In the genomic region with DNA sequence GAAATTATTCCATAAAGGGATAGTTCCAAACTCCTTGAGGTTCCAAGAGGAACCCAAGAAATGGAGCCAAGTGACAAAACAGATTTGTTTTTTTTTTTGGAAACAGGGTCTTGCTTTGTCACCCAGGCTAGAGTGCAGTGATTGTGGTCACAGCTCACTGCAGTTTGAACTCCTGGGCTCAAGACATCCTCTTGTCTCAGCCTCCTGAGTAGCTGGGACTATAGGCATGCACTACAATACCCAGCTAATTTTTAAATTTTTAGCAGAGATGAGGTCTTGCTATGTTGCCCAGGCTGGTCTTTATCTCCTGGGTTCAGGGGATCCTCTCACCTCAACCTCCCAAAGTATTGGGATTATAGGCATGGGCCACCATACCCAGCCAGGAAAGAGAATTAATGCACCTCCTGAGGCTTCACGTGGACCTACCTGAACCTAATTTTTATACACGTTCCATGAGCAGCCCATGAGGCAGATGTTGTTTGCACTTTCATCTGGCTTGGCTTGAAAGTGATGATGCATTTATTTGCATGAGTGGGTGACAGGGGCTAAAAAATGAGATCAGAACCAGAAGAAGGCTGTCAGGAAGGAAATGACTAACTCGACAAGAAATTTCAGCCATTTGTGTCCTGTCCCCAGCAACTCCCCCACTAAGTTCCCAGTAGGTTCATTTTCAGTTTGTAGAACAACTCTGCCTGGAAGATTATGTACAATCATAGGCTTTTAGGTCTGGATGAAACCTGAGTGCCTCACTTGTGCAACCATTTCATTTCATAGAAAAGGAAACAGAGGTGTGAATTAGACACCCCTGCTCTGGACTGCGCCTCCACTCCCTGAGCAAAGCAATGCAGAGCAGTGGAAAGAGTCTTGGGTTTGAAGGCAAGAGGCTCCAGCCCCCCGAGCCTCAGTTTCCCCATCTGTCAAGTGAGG, we compare ENCODE assay signal across 8 cellular contexts. TPM values are rescaled to one million over a fixed set of nuclear protein-coding genes. Genes with fewer than 3 reads are reported as not detected.
A peak's percentile ranks its signal among the peaks of the same experiment; 100 is the strongest.
DNase-seq lines count a peak whose midpoint lies in the region; ATAC-seq and TF ChIP-seq lines count a peak whose summit lies in the region.

No MANE protein-coding gene starts in this region.

- H3K27me3 ChIP-seq in Karpas-422 (ENCODE audit: low read length) (no peaks in the 10 kb centered on the region), HAP-1 (ENCODE audit: low read depth) (peaks cover 26% of the 10 kb centered on the region), uterus (no peaks in the 10 kb centered on the region)

- peak; percentile 82 for ATAC-seq in GM21723 (IDR thresholded peaks at IDR 0.05; ENCODE audit: unreplicated experiment)
- ATAC-seq in activated naive CD8-positive, alpha-beta T cell treated with anti-CD3 and anti-CD28 coated beads, Interleukin-2, amount 50 U/mL, for 24 hours: peak; percentile 96

- no peaks in the 10 kb centered on the region for H3K9me3 Mint-ChIP-seq in activated naive CD8-positive, alpha-beta T cell treated with anti-CD3 and anti-CD28 coated beads, Interleukin-2, amount 50 U/mL, for 24 hours

- H3K27ac ChIP-seq in Karpas-422 (ENCODE audit: low read length): no peak overlapping the region
- H3K27ac ChIP-seq in uterus: no peak overlapping the region

- H3K4me1 Mint-ChIP-seq in activated naive CD8-positive, alpha-beta T cell treated with anti-CD3 and anti-CD28 coated beads, Interleukin-2, amount 50 U/mL, for 24 hours: peaks cover 47% of the 10 kb centered on the region

- DNase-seq in SIG-M5 treated with dmso at 0.1 percent for 504 hours (lab: John Stamatoyannopoulos, UW; ENCODE audit: unreplicated experiment) (peak; percentile 77), SIG-M5 (lab: John Stamatoyannopoulos, UW) (no peak), Karpas-422 (peak; percentile 41), HAP-1 (ENCODE audit: low spot score in 2 of 2) (no peak), uterus (no peak)
- DNase-seq in activated naive CD8-positive, alpha-beta T cell treated with anti-CD3 and anti-CD28 coated beads, Interleukin-2, amount 50 U/mL, for 24 hours: peak; percentile 30
- DNase-seq in stimulated activated CD4-positive, alpha-beta T cell treated with anti-CD3 and anti-CD28 coated beads, Interleukin-2, amount 100 ng/mL, for 4 hours (ENCODE audit: low read depth): peak; percentile 24

- no peaks in the 10 kb centered on the region for H4K20me1 ChIP-seq in Karpas-422 (ENCODE audit: insufficient read depth, low read depth, low read length)

- no peaks in the 10 kb centered on the region for H3K9me3 ChIP-seq in Karpas-422 (ENCODE audit: low read length)
- H3K9me3 ChIP-seq in HAP-1: no peaks in the 10 kb centered on the region
- no peaks in the 10 kb centered on the region for H3K9me3 ChIP-seq in uterus

- TF ChIP-seq POLR2A in uterus (IDR thresholded peaks at IDR 0.05): no peak

- no peaks in the 10 kb centered on the region for H3K36me3 Mint-ChIP-seq in activated naive CD8-positive, alpha-beta T cell treated with anti-CD3 and anti-CD28 coated beads, Interleukin-2, amount 50 U/mL, for 24 hours (ENCODE audit: low read depth)

- no peaks in the 10 kb centered on the region for H3K79me2 ChIP-seq in Karpas-422 (ENCODE audit: low read length)

- in situ Hi-C loops in HAP-1 (cut with MboI; ENCODE audit: low sequenced_read_pairs): no loop called here

- no peaks in the 10 kb centered on the region for H3K9me2 ChIP-seq in Karpas-422 (replicated peaks; ENCODE audit: insufficient read depth, low read length)

- 0 out of 2 replicates have a peak overlapping the region, but pooled peaks have one; percentile 7 for H3K9ac ChIP-seq in Karpas-422 (ENCODE audit: low read length)

- no peak for TF ChIP-seq CTCF in uterus (IDR thresholded peaks at IDR 0.05)

- H3K4me1 ChIP-seq in Karpas-422 (ENCODE audit: low read length) (peaks cover 14% of the 10 kb centered on the region), HAP-1 (no peaks in the 10 kb centered on the region), uterus (no peaks in the 10 kb centered on the region)

- no peak overlapping the region for H2AFZ ChIP-seq in Karpas-422 (ENCODE audit: low read length)

- peak overlapping the region; percentile 80 for H3K27ac Mint-ChIP-seq in activated naive CD8-positive, alpha-beta T cell treated with anti-CD3 and anti-CD28 coated beads, Interleukin-2, amount 50 U/mL, for 24 hours

- H3K4me2 ChIP-seq in Karpas-422 (ENCODE audit: low read depth, low read length, poor library complexity, severe bottlenecking): peak overlapping the region; percentile 17

- intact Hi-C loops in uterus (cut with DNase I; ENCODE audit: low total_unique reads): no loop called here

- H3K4me3 ChIP-seq in Karpas-422 (ENCODE audit: low read length) (no peak overlapping the region), HAP-1 (no peak overlapping the region), uterus (no peak overlapping the region)

- H3K4me3 Mint-ChIP-seq in activated naive CD8-positive, alpha-beta T cell treated with anti-CD3 and anti-CD28 coated beads, Interleukin-2, amount 50 U/mL, for 24 hours: peak overlapping the region; percentile 30

- H3K36me3 ChIP-seq in Karpas-422 (ENCODE audit: insufficient read depth, low read length) (no peaks in the 10 kb centered on the region), HAP-1 (replicated peaks) (no peaks in the 10 kb centered on the region), uterus (no peaks in the 10 kb centered on the region)

- H3K27me3 Mint-ChIP-seq in activated naive CD8-positive, alpha-beta T cell treated with anti-CD3 and anti-CD28 coated beads, Interleukin-2, amount 50 U/mL, for 24 hours: peaks cover 9% of the 10 kb centered on the region

RNA-seq across cellular contexts. Expression of a gene that starts 10.3 kb away (rescaled TPM):
- total RNA-seq in Karpas-422 (2014; rRNA removed; shearing (Covaris generic); ENCODE audit: low replicate concordance): 285 and 592 TPM in 2 replicates
- 10 to 100 TPM in 1 of 4 donors, 1 to 10 TPM in 2, not detected in 1; 3.7 to 17.3 (median 3.8) TPM for total RNA-seq in uterus

Comparison
In these comparisons a context has a peak if more than half of its experiments do, and no peak if none do; other contexts are left out.
1. DNase-seq: peak in SIG-M5 treated with dmso at 0.1 percent for 504 hours (single experiment), Karpas-422 (single experiment), activated naive CD8-positive, alpha-beta T cell treated with anti-CD3 and anti-CD28 coated beads, Interleukin-2, amount 50 U/mL, for 24 hours (single experiment) and stimulated activated CD4-positive, alpha-beta T cell treated with anti-CD3 and anti-CD28 coated beads, Interleukin-2, amount 100 ng/mL, for 4 hours (single experiment); none in SIG-M5 (single experiment), HAP-1 (0 of 2) and uterus (0 of 2).
2. RNA of a gene that starts 10.3 kb away (total RNA-seq): 285 to 592 TPM in Karpas-422; 3.7 to 17.3 TPM in uterus; every median in the first group is over 10 times any median in the second.